Comparison of ENCODE assay signal across 9 cellular contexts in the genomic region with DNA sequence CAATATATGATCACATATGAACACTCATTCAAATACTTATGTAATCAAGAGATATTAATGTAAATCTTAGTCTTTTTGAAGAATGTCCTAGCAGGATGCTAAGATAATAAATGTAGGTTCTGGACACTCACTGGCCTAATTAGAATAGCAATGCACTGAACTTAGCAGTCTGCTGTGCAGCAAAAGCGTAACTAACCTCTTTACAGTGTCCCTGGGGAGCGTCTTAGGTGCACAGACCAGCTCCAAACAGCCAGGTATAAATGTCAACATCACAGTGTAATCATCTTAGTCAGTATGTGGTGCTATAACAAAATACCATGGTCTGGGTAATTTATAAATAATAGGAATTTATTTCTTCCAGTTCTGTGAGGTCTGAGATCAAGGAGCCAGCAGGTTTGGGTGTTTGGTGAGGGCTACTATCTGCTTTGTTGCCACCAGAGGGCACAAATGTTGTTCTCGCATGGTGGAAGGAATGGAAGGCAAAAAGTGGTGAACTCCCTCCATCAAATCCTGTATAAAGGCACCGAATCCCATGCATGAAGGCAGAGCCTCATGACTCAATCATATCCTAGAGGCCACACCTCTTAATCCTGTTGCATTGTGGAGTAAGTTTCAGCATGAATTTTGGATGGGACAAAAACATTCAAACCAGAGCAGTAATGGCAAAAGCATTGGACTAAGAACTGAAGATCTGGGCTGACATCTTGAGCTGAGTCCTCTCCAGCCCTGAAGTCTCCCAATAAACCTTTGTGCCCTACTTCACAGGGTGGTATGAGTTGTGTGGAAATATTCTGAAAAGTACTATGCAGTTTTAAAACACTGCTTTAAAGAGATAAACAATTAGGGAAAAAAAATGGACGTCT. TPM values are rescaled to one million over a fixed set of nuclear protein-coding genes. Genes with fewer than 3 reads are reported as not detected.
DNase-seq lines count a peak whose midpoint lies in the region; ATAC-seq and TF ChIP-seq lines count a peak whose summit lies in the region.
"Had no signal": no experiment of that assay in that cellular context is flagged by ENCODE, and none has a peak within 500 bp of the region (broad histone marks: within the 10 kb centered on the region; RNA-seq: fewer than 3 reads in every experiment).

No MANE protein-coding gene starts in this region.

- peaks cover 4% of the 10 kb centered on the region for H3K27me3 Mint-ChIP-seq in endodermal cell (ENCODE audit: insufficient read depth)
- no peaks in the 10 kb centered on the region for H3K27me3 Mint-ChIP-seq in type B pancreatic cell
- no peaks in the 10 kb centered on the region for H3K27me3 Mint-ChIP-seq in CD8-positive, alpha-beta T cell (ENCODE audit: low read depth)

- H3K27ac Mint-ChIP-seq in endodermal cell (no peak overlapping the region), type B pancreatic cell (no peak overlapping the region)
- no peak overlapping the region for H3K27ac Mint-ChIP-seq in CD8-positive, alpha-beta T cell

- H3K9me3 Mint-ChIP-seq in endodermal cell (peaks cover 4% of the 10 kb centered on the region), type B pancreatic cell (no peaks in the 10 kb centered on the region)
- H3K9me3 Mint-ChIP-seq in CD8-positive, alpha-beta T cell = no peaks in the 10 kb centered on the region

- H3K27ac ChIP-seq in cardiac muscle cell (no peak overlapping the region), endodermal cell (ENCODE audit: low read depth, low read length) (no peak overlapping the region)
- H3K27ac ChIP-seq in CD8-positive, alpha-beta T cell (ENCODE audit: low read depth, low read length) = no peak overlapping the region

- H3K36me3 ChIP-seq in cardiac muscle cell (peaks cover 4% of the 10 kb centered on the region), endodermal cell (ENCODE audit: control insufficient read depth, insufficient read depth, low read length) (no peaks in the 10 kb centered on the region)
- peaks cover 9% of the 10 kb centered on the region for H3K36me3 ChIP-seq in CD8-positive, alpha-beta T cell (ENCODE audit: insufficient read depth, low read length)

- POLR2A ChIA-PET in CD8-positive, alpha-beta T cell (lab: Charles Lee) = no interaction called here

- H3K4me3 Mint-ChIP-seq in endodermal cell = no peak overlapping the region
- no peak overlapping the region for H3K4me3 Mint-ChIP-seq in type B pancreatic cell
- H3K4me3 Mint-ChIP-seq in CD8-positive, alpha-beta T cell = no peak overlapping the region

- 89% methylated on average over 5 of the region's 5 CpGs; no CpG with 5 or more reads in 1 of the 2 experiments for WGBS in endodermal cell (ENCODE audit: insufficient coverage in 1 of 2, insufficient read length in 1 of 2), 2 experiments

- no peaks in the 10 kb centered on the region for H3K4me1 ChIP-seq in cardiac muscle cell (ENCODE audit: low read depth)
- no peaks in the 10 kb centered on the region for H3K4me1 ChIP-seq in endodermal cell (ENCODE audit: control insufficient read depth, insufficient read depth, low read length)
- H3K4me1 ChIP-seq in CD8-positive, alpha-beta T cell (ENCODE audit: insufficient read depth, low read length) = no peaks in the 10 kb centered on the region

- H3K36me3 Mint-ChIP-seq in endodermal cell (ENCODE audit: low read depth) = peaks cover 5% of the 10 kb centered on the region
- peaks cover under 1% of the 10 kb centered on the region for H3K36me3 Mint-ChIP-seq in type B pancreatic cell
- H3K36me3 Mint-ChIP-seq in CD8-positive, alpha-beta T cell = peaks cover 8% of the 10 kb centered on the region

- CTCF ChIA-PET in CD8-positive, alpha-beta T cell (lab: Charles Lee) = interaction anchor here (0.8 to 1.3 kb wide), 2 partner anchors 11 to 240 kb away, joined by 3 to 5 read pairs; no protein-coding TSS in a partner anchor

- H3K9me3 ChIP-seq in cardiac muscle cell (ENCODE audit: low read depth) (no peaks in the 10 kb centered on the region), endodermal cell (ENCODE audit: control insufficient read depth, low read length) (no peaks in the 10 kb centered on the region)
- H3K9me3 ChIP-seq in CD8-positive, alpha-beta T cell (ENCODE audit: low read length) = no peaks in the 10 kb centered on the region

- intact Hi-C loops in cardiac septum (cut with DNase I) = no loop called here
- intact Hi-C loops in CD8-positive, alpha-beta T cell (cut with DNase I, micrococcal nuclease) = no loop called here

- no peak for ATAC-seq in HG02588 (IDR thresholded peaks at IDR 0.05; ENCODE audit: unreplicated experiment)
- ATAC-seq in CD8-positive, alpha-beta T cell = no peak

- H3K4me3 ChIP-seq in cardiac muscle cell = no peak overlapping the region
- H3K4me3 ChIP-seq in endodermal cell (ENCODE audit: low read length) = no peak overlapping the region
- H3K4me3 ChIP-seq in CD8-positive, alpha-beta T cell (ENCODE audit: low read depth, low read length) = no peak overlapping the region

- H3K27me3 ChIP-seq in cardiac muscle cell (no peaks in the 10 kb centered on the region), endodermal cell (ENCODE audit: control insufficient read depth, insufficient read depth, low read length, poor library complexity, severe bottlenecking) (no peaks in the 10 kb centered on the region)
- H3K27me3 ChIP-seq in CD8-positive, alpha-beta T cell (ENCODE audit: insufficient read depth, low read length) = no peaks in the 10 kb centered on the region

- H3K4me1 Mint-ChIP-seq in endodermal cell = no peaks in the 10 kb centered on the region
- no peaks in the 10 kb centered on the region for H3K4me1 Mint-ChIP-seq in type B pancreatic cell (ENCODE audit: unreplicated experiment)
- no peaks in the 10 kb centered on the region for H3K4me1 Mint-ChIP-seq in CD8-positive, alpha-beta T cell (ENCODE audit: low read depth)

- no peak overlapping the region for H3K9ac ChIP-seq in endodermal cell (ENCODE audit: extremely low read depth, low read length, poor library complexity, severe bottlenecking)

- peak; percentile 55 for TF ChIP-seq CTCF in cardiac muscle cell (IDR thresholded peaks at IDR 0.05; ENCODE audit: low read depth, low read length)
- TF ChIP-seq CTCF in endodermal cell (conservative IDR thresholded peaks at IDR 0.05) = peak; percentile 82
- peak; percentile 70 for TF ChIP-seq CTCF in type B pancreatic cell (conservative IDR thresholded peaks at IDR 0.05)
- TF ChIP-seq CTCF in CD8-positive, alpha-beta T cell (IDR thresholded peaks at IDR 0.05) = no peak

- DNase-seq in cardiac muscle cell (ENCODE audit: low read depth in 1 of 2, low spot score in 1 of 2) (peak in 1 of 2 donors; percentile 40), cardiac septum (ENCODE audit: low spot score) (no peak), NCI-H69 (lab: John Stamatoyannopoulos, UW) (peak; percentile 65), endodermal cell (peak; percentile 78), type B pancreatic cell (ENCODE audit: extremely low spot score, unreplicated experiment) (no peak), CD1c-positive myeloid dendritic cell (ENCODE audit: extremely low spot score) (no peak)
- no peak for DNase-seq in CD8-positive, alpha-beta T cell
- DNase-seq: stimulated activated naive CD4-positive, alpha-beta T cell treated with Interleukin-2 at 50 U/mL for 16 hours had no signal

RNA-seq across cellular contexts. Expression of a gene that starts 41.8 kb away (rescaled TPM):
- total RNA-seq in cardiac muscle cell (17.1 and 20.8 TPM in 2 replicates), cardiac septum (32.1 TPM), endodermal cell (10 to 100 TPM; 16.4 to 20.3 TPM), type B pancreatic cell (ENCODE audit: low replicate concordance) (30.4 and 43.3 TPM in 2 replicates)
- polyA plus RNA-seq in cardiac muscle cell = 20.2 and 26.5 TPM in 2 replicates
- polyA plus RNA-seq in endodermal cell (2013, experiment 1 of 2) = 15.0 TPM
- 14.8 TPM for polyA plus RNA-seq in endodermal cell (2013, experiment 2 of 2)
- total RNA-seq in CD8-positive, alpha-beta T cell = 10 to 100 TPM; 26.3 to 26.5 TPM

Comparison
In these comparisons a context has a peak if more than half of its experiments do, and no peak if none do; other contexts are left out.
1. DNase-seq: peak in NCI-H69 (single experiment) and endodermal cell (single experiment); none in cardiac septum (single experiment), type B pancreatic cell (single experiment), CD1c-positive myeloid dendritic cell (single experiment) and CD8-positive, alpha-beta T cell (0 of 7).